In the genomic region with DNA sequence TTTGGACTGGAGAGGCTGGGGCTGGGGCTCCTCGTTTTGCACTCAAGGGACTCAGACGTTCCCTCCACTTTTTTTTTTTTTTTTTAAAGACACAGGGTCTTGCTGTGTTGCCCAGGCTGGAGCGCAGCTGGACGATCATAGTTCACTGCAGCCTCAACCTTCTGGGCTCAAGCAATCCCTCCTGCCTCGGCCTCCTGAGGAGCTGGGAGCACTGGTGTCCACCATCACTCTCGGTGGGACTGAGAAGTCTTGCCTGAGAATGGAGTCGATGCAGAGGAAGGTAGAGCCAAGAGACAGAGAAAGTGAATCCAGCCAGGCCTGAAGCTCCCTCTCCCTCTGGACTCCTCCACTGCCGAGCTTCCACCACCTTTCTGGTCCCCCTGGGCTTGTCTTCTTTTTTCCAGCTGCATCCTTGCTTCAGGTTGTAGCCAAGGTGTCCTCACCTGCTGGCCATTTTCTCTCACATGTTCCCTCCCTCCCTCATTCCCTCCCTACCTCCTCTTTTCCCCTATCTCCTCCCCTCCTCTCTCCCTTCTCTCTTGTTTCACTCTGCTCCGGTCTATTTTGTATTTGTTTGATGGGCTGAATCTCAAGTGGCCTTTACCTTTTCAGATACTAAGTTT, we compare ENCODE assay signal across 22 cellular contexts.
"Had no signal": no experiment of that assay in that cellular context is flagged by ENCODE, and none has a peak within 500 bp of the region (broad histone marks: within the 10 kb centered on the region; RNA-seq: fewer than 3 reads in every experiment).

No MANE protein-coding gene starts in this region.

- H3K27ac ChIP-seq: heart right ventricle, left lung, transverse colon, WERI-Rb-1 had no signal

- DNase-seq: activated CD4-positive, alpha-beta T cell treated with anti-CD3 and anti-CD28 coated beads, Interleukin-2, amount 10 ng/mL, durations not matched to agents 7 days and 5 days; activated CD4-positive, CD25-positive, alpha-beta regulatory T cell treated with anti-CD3 and anti-CD28 coated beads, Interleukin-2, amount 50 U/mL, for 72 hours; activated CD8-positive, alpha-beta T cell treated with anti-CD3 and anti-CD28 coated beads, Interleukin-2, amount 10 ng/mL, durations not matched to agents 7 days and 5 days; activated gamma-delta T cell treated with Interleukin-2 at 50 U/mL for 16 hours; aorta; caudate nucleus; dermis blood vessel endothelial cell; effector CD8-positive, alpha-beta T cell; erythroblast; foreskin fibroblast; heart right ventricle; immature natural killer cell; left lung; naive thymus-derived CD4-positive, alpha-beta T cell; posterior cingulate gyrus; small intestine; stimulated activated CD4-positive, alpha-beta T cell treated with anti-CD3 and anti-CD28 coated beads, Interleukin-2, amount 100 ng/mL, for 24 hours; transverse colon; WERI-Rb-1 had no signal

- H3K9me3 ChIP-seq: heart right ventricle, left lung, transverse colon had no signal

- H3K4me3 ChIP-seq: heart right ventricle, left lung, lung, transverse colon had no signal

- ATAC-seq: activated CD8-positive, alpha-beta T cell treated with anti-CD3 and anti-CD28 coated beads, Interleukin-2, amount 10 ng/mL, durations not matched to agents 7 days and 5 days; heart right ventricle; left lung; naive thymus-derived CD4-positive, alpha-beta T cell; sciatic nerve; stimulated activated effector memory CD8-positive, alpha-beta T cell treated with anti-CD3 and anti-CD28 coated beads, Interleukin-12 subunit alpha, Interleukin-12 subunit beta, amount 100 ng/mL, for 72 hours had no signal

- H3K27me3 ChIP-seq: heart right ventricle, left lung, transverse colon had no signal

- H3K36me3 ChIP-seq: transverse colon, WERI-Rb-1 had no signal

- H3K4me1 ChIP-seq: heart right ventricle, left lung, transverse colon had no signal
